In genomic region chr9:73153793-73154227, GRCh38 we compare ENCODE assay signal across 8 cellular contexts. TPM values are rescaled to one million over a fixed set of nuclear protein-coding genes. Genes with fewer than 3 reads are reported as not detected.
A peak's percentile ranks its signal among the peaks of the same experiment; 100 is the strongest.
DNase-seq lines count a peak whose midpoint lies in the region; ATAC-seq and TF ChIP-seq lines count a peak whose summit lies in the region.

No MANE protein-coding gene starts in this region.

- H3K9me3 Mint-ChIP-seq in osteocyte (ENCODE audit: unreplicated experiment): no peaks in the 10 kb centered on the region

- TF ChIP-seq CTCF in epithelial cell of esophagus (IDR thresholded peaks at IDR 0.05; ENCODE audit: insufficient read depth, low read depth, low read length, missing control alignments) (no peak), osteocyte (IDR thresholded peaks at IDR 0.05) (no peak)

- peaks cover 81% of the 10 kb centered on the region for H3K4me1 Mint-ChIP-seq in osteocyte (ENCODE audit: unreplicated experiment)

- peak overlapping the region; percentile 95 for H3K27ac Mint-ChIP-seq in osteocyte (ENCODE audit: unreplicated experiment)

- no peak for ATAC-seq in HG03039 (IDR thresholded peaks at IDR 0.05; ENCODE audit: unreplicated experiment)
- ATAC-seq in HG02678 (IDR thresholded peaks at IDR 0.05; ENCODE audit: unreplicated experiment): no peak

- H3K4me3 ChIP-seq in epithelial cell of esophagus (ENCODE audit: low read length): peak overlapping the region; percentile 92

- H3K36me3 Mint-ChIP-seq in osteocyte (ENCODE audit: unreplicated experiment): peaks cover 18% of the 10 kb centered on the region

- peak; percentile 67 for DNase-seq in Daoy (ENCODE audit: low read depth)
- DNase-seq in epithelial cell of esophagus (ENCODE audit: low read depth): peak; percentile 75
- DNase-seq in osteocyte (ENCODE audit: extremely low spot score, unreplicated experiment): no peak
- DNase-seq in NCI-H748 (lab: John Stamatoyannopoulos, UW; ENCODE audit: unreplicated experiment): no peak
- DNase-seq in activated CD4-positive, alpha-beta T cell treated with anti-CD3 and anti-CD28 coated beads, Interleukin-2, amount 50 U/mL, for 4 hours: no peak

- H3K27me3 Mint-ChIP-seq in osteocyte (ENCODE audit: unreplicated experiment): no peaks in the 10 kb centered on the region

- H3K4me3 Mint-ChIP-seq in osteocyte (ENCODE audit: unreplicated experiment): peak overlapping the region; percentile 88

TF ChIP-seq in PFSK-1, 5 proteins besides CTCF, POLR2A, EP300 and RAD21:
- 0 out of 2 replicates have a peak, but pooled peaks have one; percentile 73 for TF ChIP-seq SIN3A (IDR thresholded peaks at IDR 0.05; ENCODE audit: borderline replicate concordance, insufficient read depth, low read length)
- TF ChIP-seq REST (IDR thresholded peaks at IDR 0.05; ENCODE audit: insufficient read depth in 1 of 2, low read depth in 2 of 2, low read length in 2 of 2): 0 out of 4 replicates have a peak, but pooled peaks of 1 of the 2 experiments have one; percentile 50
- no peak for TF ChIP-seq POLR2AphosphoS5 (IDR thresholded peaks at IDR 0.05; ENCODE audit: low read depth, low read length)

RNA-seq across cellular contexts. Expression of gene ANXA1, which starts 2.1 kb away (rescaled TPM):
- 826 and 1,064 TPM in 2 replicates for total RNA-seq in Daoy (2014; rRNA removed; shearing (Covaris generic))
- 38.5 TPM for polyA plus RNA-seq in PFSK-1 (2012; ENCODE audit: insufficient read length, low read depth)
- 193 and 237 TPM in 2 replicates for total RNA-seq in osteocyte

Comparison
In these comparisons a context has a peak if more than half of its experiments do, and no peak if none do; other contexts are left out.
1. DNase-seq: peak in Daoy (single experiment) and epithelial cell of esophagus (single experiment); none in osteocyte (single experiment), NCI-H748 (single experiment) and activated CD4-positive, alpha-beta T cell treated with anti-CD3 and anti-CD28 coated beads, Interleukin-2, amount 50 U/mL, for 4 hours (0 of 2).